In the genomic region with DNA sequence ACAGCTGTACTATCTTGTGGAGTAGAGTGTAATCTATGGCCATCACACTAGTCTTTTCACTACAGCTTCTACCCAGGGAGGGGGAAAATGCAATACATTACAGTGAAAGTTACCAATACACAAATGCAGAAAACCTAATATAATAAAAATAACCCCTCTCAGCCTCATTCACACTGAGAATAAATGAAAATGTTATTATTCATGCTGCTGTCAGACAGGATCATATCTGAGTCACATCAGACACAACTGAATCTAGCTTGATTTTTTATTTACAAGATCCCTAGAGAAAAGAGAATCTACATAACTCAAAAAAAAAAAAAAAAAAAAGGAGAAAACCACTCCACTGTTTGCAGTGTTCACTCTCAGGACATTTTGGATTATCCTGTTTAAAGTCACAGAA, we compare ENCODE assay signal across 33 cellular contexts.
"Had no signal": no experiment of that assay in that cellular context is flagged by ENCODE, and none has a peak within 500 bp of the region (broad histone marks: within the 10 kb centered on the region; RNA-seq: fewer than 3 reads in every experiment).

No MANE protein-coding gene starts in this region.

- FAIRE-seq: astrocyte had no signal

- H3K27ac ChIP-seq: adrenal gland, ascending aorta, body of pancreas, brain microvascular endothelial cell, breast epithelium, cardiac muscle cell had no signal

- H3K4me1 ChIP-seq: adrenal gland, ascending aorta, breast epithelium had no signal

- DNase-seq: activated effector memory CD4-positive, alpha-beta T cell treated with anti-CD3 and anti-CD28 coated beads, Interleukin-2, amount 50 U/mL, for 16 hours; activated effector memory CD4-positive, alpha-beta T cell treated with Interleukin-2 at 50 U/mL for 16 hours; activated gamma-delta T cell; activated gamma-delta T cell treated with Interleukin-2 at 50 U/mL for 16 hours; activated naive CD4-positive, alpha-beta T cell; activated naive CD4-positive, alpha-beta T cell treated with anti-CD3 and anti-CD28 coated beads for 36 hours; activated naive CD4-positive, alpha-beta T cell treated with anti-CD3 and anti-CD28 coated beads, Interleukin-2, amount 10 ng/mL, durations not matched to agents 7 days and 5 days; activated naive CD4-positive, alpha-beta T cell treated with anti-CD3 and anti-CD28 coated beads, Interleukin-2, amount 50 U/mL, for 16 hours; activated naive CD4-positive, alpha-beta T cell treated with Interleukin-2 at 50 U/mL for 16 hours; activated naive CD8-positive, alpha-beta T cell treated with anti-CD3 and anti-CD28 coated beads for 36 hours; activated naive CD8-positive, alpha-beta T cell treated with anti-CD3 and anti-CD28 coated beads, Interleukin-2, amount 10 ng/mL, durations not matched to agents 7 days and 5 days; activated naive CD8-positive, alpha-beta T cell treated with anti-CD3 and anti-CD28 coated beads, Interleukin-2, amount 50 U/mL, for 24 hours; activated T-cell treated with anti-CD3 and anti-CD28 coated beads, Interleukin-2, amount 50 U/mL, for 1 hour; activated T-cell treated with anti-CD3 and anti-CD28 coated beads, Interleukin-2, amount 50 U/mL, for 24 hours; activated T-cell treated with anti-CD3 and anti-CD28 coated beads, Interleukin-2, amount 50 U/mL, for 4 hours; activated T-cell treated with anti-CD3 and anti-CD28 coated beads, Interleukin-2, amount 50 U/mL, for 48 hours; activated T-cell treated with anti-CD3 and anti-CD28 coated beads, Interleukin-2, amount 50 U/mL, for 72 hours; adrenal gland; amniotic stem cell; amygdala; anterior cingulate cortex; aorta; body of pancreas; brain microvascular endothelial cell; caudate nucleus; central memory CD4-positive, alpha-beta T cell; cerebellar nuclear complex had no signal

- H3K36me3 ChIP-seq: adrenal gland, ascending aorta, brain microvascular endothelial cell, breast epithelium had no signal

- H3K4me3 ChIP-seq: adrenal gland, ascending aorta, body of pancreas, breast epithelium, cardiac muscle cell had no signal

- H3K27me3 ChIP-seq: adrenal gland, ascending aorta, body of pancreas, brain microvascular endothelial cell, breast epithelium, cardiac muscle cell had no signal

- ATAC-seq: activated naive CD4-positive, alpha-beta T cell treated with anti-CD3 and anti-CD28 coated beads, Interleukin-2, amount 50 U/mL, for 72 hours; activated naive CD8-positive, alpha-beta T cell treated with anti-CD3 and anti-CD28 coated beads, Interleukin-2, amount 50 U/mL, for 24 hours; activated T-cell treated with anti-CD3 and anti-CD28 coated beads, Interleukin-2, amount 50 U/mL, for 4 hours; activated T-cell treated with anti-CD3 and anti-CD28 coated beads, Interleukin-2, amount 50 U/mL, for 72 hours; activated T-helper 17 cell treated with anti-CD3 and anti-CD28 coated beads, Interleukin-2, amount 50 U/mL, for 72 hours; body of pancreas had no signal

- H3K9me3 ChIP-seq: adrenal gland, ascending aorta, body of pancreas, breast epithelium had no signal
